ENCODE assay signal across 2 cellular contexts in genomic region chr1:32901823-32902534, GRCh38.
TF ChIP-seq lines count a peak whose summit lies in the region.

No MANE protein-coding gene starts in this region.

TF ChIP-seq in A549, 52 proteins besides CTCF, POLR2A, EP300 and RAD21 (continued from another document):
- TF ChIP-seq USF2 (IDR thresholded peaks at IDR 0.05) (no peak), NPAS2 (CRISPR knock-in tag; IDR thresholded peaks at IDR 0.05; ENCODE audit: borderline replicate concordance) (no peak), MYC (IDR thresholded peaks at IDR 0.05; ENCODE audit: borderline replicate concordance, low read length) (no peak), REST (IDR thresholded peaks at IDR 0.05) (no peak), CEBPB (IDR thresholded peaks at IDR 0.05) (no peak), TP53 (CRISPR knock-in tag; IDR thresholded peaks at IDR 0.05) (no peak), KDM1A (IDR thresholded peaks at IDR 0.05; ENCODE audit: low read depth) (no peak), CHD2 (IDR thresholded peaks at IDR 0.05; ENCODE audit: low read length, partially characterized antibody) (no peak), RCOR1 (IDR thresholded peaks at IDR 0.05; ENCODE audit: low read depth, low read length) (no peak), ZSCAN20 (CRISPR knock-in tag; IDR thresholded peaks at IDR 0.05) (no peak), ATOH8 (CRISPR knock-in tag; IDR thresholded peaks at IDR 0.05; ENCODE audit: low read depth) (no peak), HMGXB4 (CRISPR knock-in tag; IDR thresholded peaks at IDR 0.05; ENCODE audit: borderline replicate concordance) (no peak), JUNB (IDR thresholded peaks at IDR 0.05) (no peak)
TF ChIP-seq in A549: peak in this region for 0.

TF ChIP-seq in IMR-90, 13 proteins besides CTCF, POLR2A, EP300 and RAD21 (continued from another document):
- TF ChIP-seq RCOR1 (IDR thresholded peaks at IDR 0.05; ENCODE audit: insufficient replicate concordance, low read length) = no peak
- no peak for TF ChIP-seq CEBPB (IDR thresholded peaks at IDR 0.05; ENCODE audit: low read depth, low read length)
- no peak for TF ChIP-seq CHD1 (IDR thresholded peaks at IDR 0.05; ENCODE audit: low read depth, low read length)
